In the genomic region with DNA sequence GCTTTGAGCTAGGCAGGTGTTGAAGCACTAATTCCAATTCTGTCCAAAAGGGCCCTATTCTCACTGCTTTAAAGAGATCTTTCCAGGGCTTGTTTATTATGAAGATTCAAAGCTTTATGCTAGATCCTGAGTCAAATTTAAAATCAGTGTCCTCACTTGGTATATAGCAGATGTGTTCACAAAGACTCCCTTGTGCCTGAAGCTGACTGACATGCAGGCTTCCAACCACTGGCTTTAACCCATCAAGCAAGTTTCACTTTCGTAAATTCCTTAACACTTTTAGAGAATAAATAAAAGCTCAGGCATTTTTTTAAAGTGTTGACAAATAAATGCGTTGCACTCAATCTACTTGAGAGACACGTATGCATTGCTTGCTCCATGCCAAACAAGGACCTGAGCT, we compare ENCODE assay signal across 29 cellular contexts.
"Had no signal": no experiment of that assay in that cellular context is flagged by ENCODE, and none has a peak within 500 bp of the region (broad histone marks: within the 10 kb centered on the region; RNA-seq: fewer than 3 reads in every experiment).

No MANE protein-coding gene starts in this region.

- H3K9me2 ChIP-seq: SK-N-SH had no signal

- H3K4me1 ChIP-seq: ascending aorta, Peyer's patch, SJSA1 had no signal

- H3K4me3 ChIP-seq: ascending aorta, K562, Peyer's patch, SJSA1 had no signal

- FAIRE-seq: K562, TTC549 had no signal

- H3K27ac ChIP-seq: ascending aorta, Peyer's patch, SJSA1 had no signal

- ATAC-seq: activated CD8-positive, alpha-beta T cell treated with anti-CD3 and anti-CD28 coated beads for 36 hours; K562; PC-3 had no signal

- DNase-seq: activated CD4-positive, alpha-beta T cell treated with anti-CD3 and anti-CD28 coated beads, Interleukin-2, amount 10 ng/mL, durations not matched to agents 24 days and 14 days; activated CD4-positive, alpha-beta T cell treated with anti-CD3 and anti-CD28 coated beads, Interleukin-2, amount 50 U/mL, for 4 hours; activated CD8-positive, alpha-beta T cell treated with anti-CD3 and anti-CD28 coated beads for 36 hours; activated gamma-delta T cell; activated naive CD4-positive, alpha-beta T cell treated with Interleukin-2 at 50 U/mL for 16 hours; activated naive CD8-positive, alpha-beta T cell treated with anti-CD3 and anti-CD28 coated beads, Interleukin-2, amount 10 ng/mL, durations not matched to agents 7 days and 5 days; activated T-cell treated with anti-CD3 and anti-CD28 coated beads, Interleukin-2, amount 50 U/mL, for 1 hour; amygdala; cerebellar nuclear complex; Karpas-422; NCI-H1048; NCI-H1105 treated with DMSO at 0.1 percent for 48 hours; NCI-H1436; NCI-H1694; NCI-H1930; NCI-H2081 treated with DMSO at 0.1 percent for 48 hours; NCI-H226; NCI-H446 treated with DMSO at 0.1 percent for 48 hours; NCI-H524; NCI-H69; NCI-H82; PC-3; Peyer's patch; SHP77; SK-N-SH had no signal

- H3K27me3 ChIP-seq: ascending aorta, Peyer's patch, SJSA1 had no signal

- H3K36me3 ChIP-seq: ascending aorta, Peyer's patch, SJSA1 had no signal

- H3K9me3 ChIP-seq: ascending aorta, Peyer's patch, SK-N-SH had no signal

- H3K9ac ChIP-seq: SK-N-SH had no signal

- H3K4me2 ChIP-seq: SK-N-SH had no signal
